1 cellular context compared by ENCODE assay signal in genomic region chr4:8910822-8911310, GRCh38.
TF ChIP-seq lines count a peak whose summit lies in the region.

No MANE protein-coding gene starts in this region.

TF ChIP-seq in H1, 55 proteins besides CTCF, POLR2A, EP300 and RAD21:
- no peak for TF ChIP-seq MAX (IDR thresholded peaks at IDR 0.05)
- TF ChIP-seq TBP (IDR thresholded peaks at IDR 0.05; ENCODE audit: low read depth, low read length), result no peak
- no peak for TF ChIP-seq CHD2 (IDR thresholded peaks at IDR 0.05; ENCODE audit: low read length)
- no peak for TF ChIP-seq HDAC6 (IDR thresholded peaks at IDR 0.05; ENCODE audit: low read depth, low read length)
- no peak for TF ChIP-seq RFX5 (IDR thresholded peaks at IDR 0.05; ENCODE audit: borderline replicate concordance, low read depth, low read length)
- no peak for TF ChIP-seq EZH2 (IDR thresholded peaks at IDR 0.05; ENCODE audit: low read depth, low read length, severe bottlenecking)
- no peak for TF ChIP-seq ASH2L (IDR thresholded peaks at IDR 0.05; ENCODE audit: low read length)
- no peak for TF ChIP-seq TAF7 (optimal IDR thresholded peaks at IDR 0.05; ENCODE audit: borderline replicate concordance, low read depth, low read length)
- TF ChIP-seq TEAD4 (IDR thresholded peaks at IDR 0.05; ENCODE audit: low read depth, low read length), result no peak
- no peak for TF ChIP-seq SIRT6 (IDR thresholded peaks at IDR 0.05; ENCODE audit: low read length)
- TF ChIP-seq SRF (IDR thresholded peaks at IDR 0.05; ENCODE audit: low read depth, low read length), result no peak
- no peak for TF ChIP-seq ATF3 (IDR thresholded peaks at IDR 0.05; ENCODE audit: insufficient read depth, low read depth, low read length)
- TF ChIP-seq RNF2 (IDR thresholded peaks at IDR 0.05; ENCODE audit: borderline replicate concordance, low read depth, low read length, missing control alignments, poor library complexity, severe bottlenecking), result no peak
- TF ChIP-seq BCL11A (IDR thresholded peaks at IDR 0.05; ENCODE audit: low read depth in 2 of 2, low read length in 2 of 2), result no peak
- no peak for TF ChIP-seq SP4 (IDR thresholded peaks at IDR 0.05; ENCODE audit: low read length)
- TF ChIP-seq JUN (IDR thresholded peaks at IDR 0.05; ENCODE audit: low read depth, low read length), result no peak
- TF ChIP-seq, protein P1, sequence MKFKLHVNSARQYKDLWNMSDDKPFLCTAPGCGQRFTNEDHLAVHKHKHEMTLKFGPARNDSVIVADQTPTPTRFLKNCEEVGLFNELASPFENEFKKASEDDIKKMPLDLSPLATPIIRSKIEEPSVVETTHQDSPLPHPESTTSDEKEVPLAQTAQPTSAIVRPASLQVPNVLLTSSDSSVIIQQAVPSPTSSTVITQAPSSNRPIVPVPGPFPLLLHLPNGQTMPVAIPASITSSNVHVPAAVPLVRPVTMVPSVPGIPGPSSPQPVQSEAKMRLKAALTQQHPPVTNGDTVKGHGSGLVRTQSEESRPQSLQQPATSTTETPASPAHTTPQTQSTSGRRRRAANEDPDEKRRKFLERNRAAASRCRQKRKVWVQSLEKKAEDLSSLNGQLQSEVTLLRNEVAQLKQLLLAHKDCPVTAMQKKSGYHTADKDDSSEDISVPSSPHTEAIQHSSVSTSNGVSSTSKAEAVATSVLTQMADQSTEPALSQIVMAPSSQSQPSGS (IDR thresholded peaks at IDR 0.05; ENCODE audit: low read length), result no peak
- TF ChIP-seq ZNF274 (IDR thresholded peaks at IDR 0.05; ENCODE audit: borderline replicate concordance, extremely low read depth, low read length), result no peak
- TF ChIP-seq RXRA (IDR thresholded peaks at IDR 0.05; ENCODE audit: insufficient read depth, low read depth, low read length), result no peak
TF ChIP-seq in H1: peak in this region for 0.
